Comparison of ENCODE assay signal across 20 cellular contexts in the genomic region with DNA sequence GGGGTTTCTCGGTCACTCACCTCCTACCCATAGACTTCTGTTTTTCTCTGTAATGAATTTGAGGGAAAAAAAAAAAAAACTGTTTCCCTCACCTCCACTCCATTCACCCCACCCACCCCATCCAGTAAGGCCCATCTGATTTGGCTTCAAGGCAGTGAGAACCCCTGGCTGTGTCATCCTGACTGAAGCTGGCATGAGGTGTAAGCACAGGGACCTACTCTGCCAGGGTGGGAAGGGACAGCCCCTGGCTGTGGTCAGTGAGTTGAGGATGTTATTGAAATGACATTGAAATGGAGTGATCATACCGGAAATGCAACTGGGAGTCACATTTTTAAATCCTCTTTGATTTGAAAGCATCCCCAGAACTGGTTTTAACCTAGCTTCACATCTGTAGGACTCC.
"Had no signal": no experiment of that assay in that cellular context is flagged by ENCODE, and none has a peak within 500 bp of the region (broad histone marks: within the 10 kb centered on the region; RNA-seq: fewer than 3 reads in every experiment).

No MANE protein-coding gene starts in this region.

- DNase-seq: activated CD4-positive, CD25-positive, alpha-beta regulatory T cell treated with anti-CD3 and anti-CD28 coated beads, Interleukin-2, amount 50 U/mL, for 72 hours; activated T-cell treated with anti-CD3 and anti-CD28 coated beads for 4 hours; anterior cingulate cortex; brain microvascular endothelial cell; cerebellar nuclear complex; effector CD8-positive, alpha-beta T cell; head of caudate nucleus; kidney glomerular epithelial cell; mesenchymal stem cell; right cardiac atrium; small intestine; stimulated activated naive CD4-positive, alpha-beta T cell; T1000; transverse colon had no signal

- H3K27me3 ChIP-seq: brain microvascular endothelial cell, transverse colon, vagina had no signal

- H3K27me3 Mint-ChIP-seq: activated naive CD8-positive, alpha-beta T cell had no signal

- H3K4me3 Mint-ChIP-seq: activated naive CD8-positive, alpha-beta T cell; nephron had no signal

- H3K9me3 Mint-ChIP-seq: nephron had no signal

- H3K27ac ChIP-seq: brain microvascular endothelial cell, foreskin keratinocyte, prostate gland, transverse colon, vagina had no signal

- H3K27ac Mint-ChIP-seq: activated naive CD8-positive, alpha-beta T cell; nephron had no signal

- H3K4me1 ChIP-seq: foreskin keratinocyte, prostate gland, transverse colon, vagina had no signal

- H3K4me3 ChIP-seq: prostate gland, transverse colon, vagina had no signal

- H3K36me3 ChIP-seq: brain microvascular endothelial cell, prostate gland, transverse colon, vagina had no signal

- ATAC-seq: right cardiac atrium, SK-N-SH treated with all-trans-retinoic acid at 6 μM for 48 hours had no signal

- H3K36me3 Mint-ChIP-seq: activated naive CD8-positive, alpha-beta T cell had no signal

- H3K9me3 ChIP-seq: prostate gland, transverse colon, vagina had no signal

- H3K4me1 Mint-ChIP-seq: nephron had no signal
